In the genomic region with DNA sequence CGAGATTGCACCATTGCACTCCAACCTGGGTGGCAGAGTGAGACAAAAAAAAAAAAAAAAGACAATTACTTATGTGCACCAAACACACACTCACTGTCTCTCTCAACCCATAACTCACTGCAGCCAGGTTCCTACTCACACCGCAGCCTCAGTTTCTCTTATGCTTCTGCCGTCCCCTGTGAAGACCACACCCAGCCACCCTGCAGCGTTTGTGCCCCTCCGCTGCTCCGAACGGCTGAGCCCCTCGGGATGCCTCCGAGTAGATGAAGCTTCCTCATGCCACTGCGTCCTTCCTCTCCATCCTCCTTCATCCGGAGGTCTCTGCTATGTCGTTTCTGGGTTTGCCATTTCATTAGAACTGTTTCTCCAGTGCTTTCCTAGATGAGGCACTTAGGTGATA, we compare ENCODE assay signal across 2 cellular contexts.
TF ChIP-seq lines count a peak whose summit lies in the region.

No MANE protein-coding gene starts in this region.

TF ChIP-seq in IMR-90, 13 proteins besides CTCF, POLR2A, EP300 and RAD21:
- no peak for TF ChIP-seq RFX5 (IDR thresholded peaks at IDR 0.05; ENCODE audit: low read depth, low read length)
- TF ChIP-seq, protein P1, sequence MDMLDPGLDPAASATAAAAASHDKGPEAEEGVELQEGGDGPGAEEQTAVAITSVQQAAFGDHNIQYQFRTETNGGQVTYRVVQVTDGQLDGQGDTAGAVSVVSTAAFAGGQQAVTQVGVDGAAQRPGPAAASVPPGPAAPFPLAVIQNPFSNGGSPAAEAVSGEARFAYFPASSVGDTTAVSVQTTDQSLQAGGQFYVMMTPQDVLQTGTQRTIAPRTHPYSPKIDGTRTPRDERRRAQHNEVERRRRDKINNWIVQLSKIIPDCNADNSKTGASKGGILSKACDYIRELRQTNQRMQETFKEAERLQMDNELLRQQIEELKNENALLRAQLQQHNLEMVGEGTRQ (IDR thresholded peaks at IDR 0.05; ENCODE audit: low read depth, low read length) = no peak

TF ChIP-seq in GM23338, 12 proteins besides CTCF, POLR2A, EP300 and RAD21:
- TF ChIP-seq, protein P2, sequence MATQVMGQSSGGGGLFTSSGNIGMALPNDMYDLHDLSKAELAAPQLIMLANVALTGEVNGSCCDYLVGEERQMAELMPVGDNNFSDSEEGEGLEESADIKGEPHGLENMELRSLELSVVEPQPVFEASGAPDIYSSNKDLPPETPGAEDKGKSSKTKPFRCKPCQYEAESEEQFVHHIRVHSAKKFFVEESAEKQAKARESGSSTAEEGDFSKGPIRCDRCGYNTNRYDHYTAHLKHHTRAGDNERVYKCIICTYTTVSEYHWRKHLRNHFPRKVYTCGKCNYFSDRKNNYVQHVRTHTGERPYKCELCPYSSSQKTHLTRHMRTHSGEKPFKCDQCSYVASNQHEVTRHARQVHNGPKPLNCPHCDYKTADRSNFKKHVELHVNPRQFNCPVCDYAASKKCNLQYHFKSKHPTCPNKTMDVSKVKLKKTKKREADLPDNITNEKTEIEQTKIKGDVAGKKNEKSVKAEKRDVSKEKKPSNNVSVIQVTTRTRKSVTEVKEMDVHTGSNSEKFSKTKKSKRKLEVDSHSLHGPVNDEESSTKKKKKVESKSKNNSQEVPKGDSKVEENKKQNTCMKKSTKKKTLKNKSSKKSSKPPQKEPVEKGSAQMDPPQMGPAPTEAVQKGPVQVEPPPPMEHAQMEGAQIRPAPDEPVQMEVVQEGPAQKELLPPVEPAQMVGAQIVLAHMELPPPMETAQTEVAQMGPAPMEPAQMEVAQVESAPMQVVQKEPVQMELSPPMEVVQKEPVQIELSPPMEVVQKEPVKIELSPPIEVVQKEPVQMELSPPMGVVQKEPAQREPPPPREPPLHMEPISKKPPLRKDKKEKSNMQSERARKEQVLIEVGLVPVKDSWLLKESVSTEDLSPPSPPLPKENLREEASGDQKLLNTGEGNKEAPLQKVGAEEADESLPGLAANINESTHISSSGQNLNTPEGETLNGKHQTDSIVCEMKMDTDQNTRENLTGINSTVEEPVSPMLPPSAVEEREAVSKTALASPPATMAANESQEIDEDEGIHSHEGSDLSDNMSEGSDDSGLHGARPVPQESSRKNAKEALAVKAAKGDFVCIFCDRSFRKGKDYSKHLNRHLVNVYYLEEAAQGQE (IDR thresholded peaks at IDR 0.05; ENCODE audit: unreplicated experiment) = no peak
- TF ChIP-seq POLR2AphosphoS5 (IDR thresholded peaks at IDR 0.05; ENCODE audit: low read depth) = no peak
- TF ChIP-seq, protein P3, sequence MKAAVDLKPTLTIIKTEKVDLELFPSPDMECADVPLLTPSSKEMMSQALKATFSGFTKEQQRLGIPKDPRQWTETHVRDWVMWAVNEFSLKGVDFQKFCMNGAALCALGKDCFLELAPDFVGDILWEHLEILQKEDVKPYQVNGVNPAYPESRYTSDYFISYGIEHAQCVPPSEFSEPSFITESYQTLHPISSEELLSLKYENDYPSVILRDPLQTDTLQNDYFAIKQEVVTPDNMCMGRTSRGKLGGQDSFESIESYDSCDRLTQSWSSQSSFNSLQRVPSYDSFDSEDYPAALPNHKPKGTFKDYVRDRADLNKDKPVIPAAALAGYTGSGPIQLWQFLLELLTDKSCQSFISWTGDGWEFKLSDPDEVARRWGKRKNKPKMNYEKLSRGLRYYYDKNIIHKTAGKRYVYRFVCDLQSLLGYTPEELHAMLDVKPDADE (IDR thresholded peaks at IDR 0.05) = no peak
- TF ChIP-seq, protein P4, sequence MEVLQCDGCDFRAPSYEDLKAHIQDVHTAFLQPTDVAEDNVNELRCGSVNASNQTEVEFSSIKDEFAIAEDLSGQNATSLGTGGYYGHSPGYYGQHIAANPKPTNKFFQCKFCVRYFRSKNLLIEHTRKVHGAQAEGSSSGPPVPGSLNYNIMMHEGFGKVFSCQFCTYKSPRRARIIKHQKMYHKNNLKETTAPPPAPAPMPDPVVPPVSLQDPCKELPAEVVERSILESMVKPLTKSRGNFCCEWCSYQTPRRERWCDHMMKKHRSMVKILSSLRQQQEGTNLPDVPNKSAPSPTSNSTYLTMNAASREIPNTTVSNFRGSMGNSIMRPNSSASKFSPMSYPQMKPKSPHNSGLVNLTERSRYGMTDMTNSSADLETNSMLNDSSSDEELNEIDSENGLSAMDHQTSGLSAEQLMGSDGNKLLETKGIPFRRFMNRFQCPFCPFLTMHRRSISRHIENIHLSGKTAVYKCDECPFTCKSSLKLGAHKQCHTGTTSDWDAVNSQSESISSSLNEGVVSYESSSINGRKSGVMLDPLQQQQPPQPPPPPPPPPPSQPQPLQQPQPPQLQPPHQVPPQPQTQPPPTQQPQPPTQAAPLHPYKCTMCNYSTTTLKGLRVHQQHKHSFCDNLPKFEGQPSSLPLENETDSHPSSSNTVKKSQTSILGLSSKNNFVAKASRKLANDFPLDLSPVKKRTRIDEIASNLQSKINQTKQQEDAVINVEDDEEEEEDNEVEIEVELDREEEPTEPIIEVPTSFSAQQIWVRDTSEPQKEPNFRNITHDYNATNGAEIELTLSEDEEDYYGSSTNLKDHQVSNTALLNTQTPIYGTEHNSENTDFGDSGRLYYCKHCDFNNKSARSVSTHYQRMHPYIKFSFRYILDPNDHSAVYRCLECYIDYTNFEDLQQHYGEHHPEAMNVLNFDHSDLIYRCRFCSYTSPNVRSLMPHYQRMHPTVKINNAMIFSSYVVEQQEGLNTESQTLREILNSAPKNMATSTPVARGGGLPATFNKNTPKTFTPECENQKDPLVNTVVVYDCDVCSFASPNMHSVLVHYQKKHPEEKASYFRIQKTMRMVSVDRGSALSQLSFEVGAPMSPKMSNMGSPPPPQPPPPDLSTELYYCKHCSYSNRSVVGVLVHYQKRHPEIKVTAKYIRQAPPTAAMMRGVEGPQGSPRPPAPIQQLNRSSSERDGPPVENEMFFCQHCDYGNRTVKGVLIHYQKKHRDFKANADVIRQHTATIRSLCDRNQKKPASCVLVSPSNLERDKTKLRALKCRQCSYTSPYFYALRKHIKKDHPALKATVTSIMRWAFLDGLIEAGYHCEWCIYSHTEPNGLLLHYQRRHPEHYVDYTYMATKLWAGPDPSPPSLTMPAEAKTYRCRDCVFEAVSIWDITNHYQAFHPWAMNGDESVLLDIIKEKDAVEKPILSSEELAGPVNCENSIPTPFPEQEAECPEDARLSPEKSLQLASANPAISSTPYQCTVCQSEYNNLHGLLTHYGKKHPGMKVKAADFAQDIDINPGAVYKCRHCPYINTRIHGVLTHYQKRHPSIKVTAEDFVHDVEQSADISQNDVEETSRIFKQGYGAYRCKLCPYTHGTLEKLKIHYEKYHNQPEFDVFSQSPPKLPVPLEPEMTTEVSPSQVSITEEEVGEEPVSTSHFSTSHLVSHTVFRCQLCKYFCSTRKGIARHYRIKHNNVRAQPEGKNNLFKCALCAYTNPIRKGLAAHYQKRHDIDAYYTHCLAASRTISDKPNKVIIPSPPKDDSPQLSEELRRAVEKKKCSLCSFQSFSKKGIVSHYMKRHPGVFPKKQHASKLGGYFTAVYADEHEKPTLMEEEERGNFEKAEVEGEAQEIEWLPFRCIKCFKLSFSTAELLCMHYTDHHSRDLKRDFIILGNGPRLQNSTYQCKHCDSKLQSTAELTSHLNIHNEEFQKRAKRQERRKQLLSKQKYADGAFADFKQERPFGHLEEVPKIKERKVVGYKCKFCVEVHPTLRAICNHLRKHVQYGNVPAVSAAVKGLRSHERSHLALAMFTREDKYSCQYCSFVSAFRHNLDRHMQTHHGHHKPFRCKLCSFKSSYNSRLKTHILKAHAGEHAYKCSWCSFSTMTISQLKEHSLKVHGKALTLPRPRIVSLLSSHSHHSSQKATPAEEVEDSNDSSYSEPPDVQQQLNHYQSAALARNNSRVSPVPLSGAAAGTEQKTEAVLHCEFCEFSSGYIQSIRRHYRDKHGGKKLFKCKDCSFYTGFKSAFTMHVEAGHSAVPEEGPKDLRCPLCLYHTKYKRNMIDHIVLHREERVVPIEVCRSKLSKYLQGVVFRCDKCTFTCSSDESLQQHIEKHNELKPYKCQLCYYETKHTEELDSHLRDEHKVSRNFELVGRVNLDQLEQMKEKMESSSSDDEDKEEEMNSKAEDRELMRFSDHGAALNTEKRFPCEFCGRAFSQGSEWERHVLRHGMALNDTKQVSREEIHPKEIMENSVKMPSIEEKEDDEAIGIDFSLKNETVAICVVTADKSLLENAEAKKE (CRISPR knock-in tag; IDR thresholded peaks at IDR 0.05) = no peak
- TF ChIP-seq STAT1 (IDR thresholded peaks at IDR 0.05; ENCODE audit: unreplicated experiment) = no peak
- TF ChIP-seq EZH2 (IDR thresholded peaks at IDR 0.05; ENCODE audit: low read depth, unreplicated experiment) = no peak
- TF ChIP-seq ZNF114 (CRISPR knock-in tag; IDR thresholded peaks at IDR 0.05) = no peak
- TF ChIP-seq CREB1 (CRISPR knock-in tag; IDR thresholded peaks at IDR 0.05; ENCODE audit: low read depth) = no peak
- TF ChIP-seq JUNB (IDR thresholded peaks at IDR 0.05; ENCODE audit: unreplicated experiment) = no peak
- no peak for TF ChIP-seq EZH2phosphoT487 (IDR thresholded peaks at IDR 0.05; ENCODE audit: unreplicated experiment)
- no peak for TF ChIP-seq ZNF331 (CRISPR knock-in tag; IDR thresholded peaks at IDR 0.05; ENCODE audit: low read depth)
- no peak for TF ChIP-seq NANOG (IDR thresholded peaks at IDR 0.05; ENCODE audit: borderline replicate concordance)
